14 cellular contexts compared by ENCODE assay signal in genomic region chr14:32230181-32230580, GRCh38. TPM values are rescaled to one million over a fixed set of nuclear protein-coding genes. Genes with fewer than 3 reads are reported as not detected.
A peak's percentile ranks its signal among the peaks of the same experiment; 100 is the strongest.
DNase-seq lines count a peak whose midpoint lies in the region; ATAC-seq and TF ChIP-seq lines count a peak whose summit lies in the region.
"Had no signal": no experiment of that assay in that cellular context is flagged by ENCODE, and none has a peak within 500 bp of the region (broad histone marks: within the 10 kb centered on the region; RNA-seq: fewer than 3 reads in every experiment).

No MANE protein-coding gene starts in this region.

- H3K27me3 ChIP-seq in breast epithelium (no peaks in the 10 kb centered on the region), uterus (no peaks in the 10 kb centered on the region)

- H3K9me3 Mint-ChIP-seq in MCF 10A (ENCODE audit: unreplicated experiment) = no peaks in the 10 kb centered on the region
- H3K9me3 Mint-ChIP-seq in activated CD8-positive, alpha-beta T cell treated with anti-CD3 and anti-CD28 coated beads for 36 hours = no peaks in the 10 kb centered on the region

- no TSS peak for BruUV-seq in MCF 10A (replicated peaks; lab: Mats Ljungman, UMichigan)

- peaks cover 35% of the 10 kb centered on the region for H3K4me1 Mint-ChIP-seq in MCF 10A (ENCODE audit: insufficient read depth, unreplicated experiment)
- peaks cover 6% of the 10 kb centered on the region for H3K4me1 Mint-ChIP-seq in activated CD8-positive, alpha-beta T cell treated with anti-CD3 and anti-CD28 coated beads for 36 hours (ENCODE audit: low read depth)
- H3K4me1 Mint-ChIP-seq: naive B cell had no signal

- H3K9me3 ChIP-seq in breast epithelium = no peaks in the 10 kb centered on the region
- H3K9me3 ChIP-seq in uterus = no peaks in the 10 kb centered on the region

- ATAC-seq in HG03457 (IDR thresholded peaks at IDR 0.05; ENCODE audit: unreplicated experiment) = no peak
- ATAC-seq in activated CD8-positive, alpha-beta T cell treated with anti-CD3 and anti-CD28 coated beads for 36 hours = no peak

- intact Hi-C loops in MCF 10A (cut with micrococcal nuclease) (loop anchor here (5.0 kb wide), 1 partner anchor 158 kb away; no protein-coding TSS in a partner anchor), breast epithelium (cut with DNase I; ENCODE audit: low total_unique reads) (no loop called here), uterus (cut with DNase I; ENCODE audit: low total_unique reads) (no loop called here)
- intact Hi-C loops in activated CD8-positive, alpha-beta T cell treated with anti-CD3 and anti-CD28 coated beads for 36 hours (cut with micrococcal nuclease) = no loop called here

- DNase-seq in MCF 10A (ENCODE audit: unreplicated experiment) = peak; percentile 27
- no peak for DNase-seq in breast epithelium (ENCODE audit: low spot score in 2 of 2)
- peak; percentile 36 for DNase-seq in astrocyte of the hippocampus (ENCODE audit: low read depth, low spot score)
- peak; percentile 19 for DNase-seq in hepatic stellate cell (ENCODE audit: low spot score)
- no peak for DNase-seq in uterus
- no peak for DNase-seq in SKM-1 (lab: John Stamatoyannopoulos, UW; ENCODE audit: unreplicated experiment)
- DNase-seq in activated CD8-positive, alpha-beta T cell treated with anti-CD3 and anti-CD28 coated beads for 36 hours = no peak
- DNase-seq: DMS79; naive B cell; NCI-H2081; OCI-M1; stimulated activated CD4-positive, alpha-beta T cell treated with anti-CD3 and anti-CD28 coated beads, Interleukin-12 subunit alpha, Interleukin-12 subunit beta, amount 100 ng/mL, for 4 hours had no signal

- TF ChIP-seq POLR2A in breast epithelium (IDR thresholded peaks at IDR 0.05) = no peak
- TF ChIP-seq POLR2A in uterus (IDR thresholded peaks at IDR 0.05) = no peak

- H3K4me3 ChIP-seq in breast epithelium (no peak overlapping the region), uterus (no peak overlapping the region)

- H3K36me3 Mint-ChIP-seq in MCF 10A (ENCODE audit: insufficient read depth, unreplicated experiment) = peaks cover 7% of the 10 kb centered on the region
- no peaks in the 10 kb centered on the region for H3K36me3 Mint-ChIP-seq in activated CD8-positive, alpha-beta T cell treated with anti-CD3 and anti-CD28 coated beads for 36 hours (ENCODE audit: low read depth)
- H3K36me3 Mint-ChIP-seq: naive B cell had no signal

- no peak overlapping the region for H3K4me3 Mint-ChIP-seq in MCF 10A (ENCODE audit: unreplicated experiment)
- H3K4me3 Mint-ChIP-seq in activated CD8-positive, alpha-beta T cell treated with anti-CD3 and anti-CD28 coated beads for 36 hours = no peak overlapping the region
- H3K4me3 Mint-ChIP-seq: endodermal cell, naive B cell had no signal

- no peaks in the 10 kb centered on the region for H3K27me3 Mint-ChIP-seq in MCF 10A (ENCODE audit: insufficient read depth, unreplicated experiment)
- no peaks in the 10 kb centered on the region for H3K27me3 Mint-ChIP-seq in activated CD8-positive, alpha-beta T cell treated with anti-CD3 and anti-CD28 coated beads for 36 hours
- H3K27me3 Mint-ChIP-seq: naive B cell had no signal

- H3K4me1 ChIP-seq in breast epithelium (no peaks in the 10 kb centered on the region), uterus (no peaks in the 10 kb centered on the region)

- CTCF ChIA-PET in MCF 10A (lab: Yijun Ruan, JAX) = interaction anchor here (0.7 to 1.2 kb wide), 3 partner anchors 20 to 301 kb away, joined by 3 to 6 read pairs (median 4); no protein-coding TSS in a partner anchor
- CTCF ChIA-PET in activated CD8-positive, alpha-beta T cell treated with anti-CD3 and anti-CD28 coated beads for 36 hours (lab: Charles Lee) = interaction anchor here (1.4 kb wide), 1 partner anchor 11 kb away, joined by 4 read pairs; no protein-coding TSS in a partner anchor

- peak overlapping the region; percentile 7 for H3K27ac Mint-ChIP-seq in MCF 10A (ENCODE audit: low read depth, unreplicated experiment)
- H3K27ac Mint-ChIP-seq in activated CD8-positive, alpha-beta T cell treated with anti-CD3 and anti-CD28 coated beads for 36 hours = no peak overlapping the region
- H3K27ac Mint-ChIP-seq: endodermal cell, naive B cell had no signal

- POLR2A ChIA-PET in MCF 10A (lab: Yijun Ruan, JAX) = interaction anchor here (0.6 to 2.0 kb wide), 6 partner anchors 27 to 379 kb away, joined by 3 to 8 read pairs (median 4); partner anchors contain the start of gene RNU6-8
- POLR2A ChIA-PET in activated CD8-positive, alpha-beta T cell treated with anti-CD3 and anti-CD28 coated beads for 36 hours (lab: Charles Lee) = no interaction called here

- H3K36me3 ChIP-seq in breast epithelium = no peaks in the 10 kb centered on the region
- H3K36me3 ChIP-seq in uterus = no peaks in the 10 kb centered on the region

- TF ChIP-seq CTCF in MCF 10A (IDR thresholded peaks at IDR 0.05; ENCODE audit: unreplicated experiment) (no peak), breast epithelium (IDR thresholded peaks at IDR 0.05) (no peak), uterus (IDR thresholded peaks at IDR 0.05) (no peak)
- no peak for TF ChIP-seq CTCF in activated CD8-positive, alpha-beta T cell treated with anti-CD3 and anti-CD28 coated beads for 36 hours (IDR thresholded peaks at IDR 0.05)

- peak overlapping the region in 1 of 2 donors; percentile 58 for H3K27ac ChIP-seq in breast epithelium
- peak overlapping the region; percentile 62 to 66 for H3K27ac ChIP-seq in uterus

RNA-seq across cellular contexts. Expression of gene RNU6-8, which starts 27.1 kb away (rescaled TPM):
- not detected in 2 replicates for total RNA-seq in MCF 10A (2022)
- not detected for total RNA-seq in breast epithelium
- total RNA-seq in uterus = not detected
- not detected for total RNA-seq in activated CD8-positive, alpha-beta T cell treated with anti-CD3 and anti-CD28 coated beads for 36 hours
- total RNA-seq: endodermal cell had no signal

RNA-seq across cellular contexts. Expression of gene RNU6-7, which starts 28.3 kb away (rescaled TPM):
- total RNA-seq in MCF 10A (2022) = not detected in 2 replicates
- total RNA-seq in breast epithelium = not detected
- not detected for total RNA-seq in uterus
- not detected for total RNA-seq in activated CD8-positive, alpha-beta T cell treated with anti-CD3 and anti-CD28 coated beads for 36 hours
- total RNA-seq: endodermal cell had no signal

Comparison
In these comparisons a context has a peak if more than half of its experiments do, and no peak if none do; other contexts are left out.
1. DNase-seq: peak in MCF 10A (single experiment), astrocyte of the hippocampus (single experiment) and hepatic stellate cell (single experiment); none in breast epithelium (0 of 2), uterus (0 of 2), SKM-1 (single experiment) and activated CD8-positive, alpha-beta T cell treated with anti-CD3 and anti-CD28 coated beads for 36 hours (single experiment).